In genomic region chr22:21946262-21946925, GRCh38 we compare ENCODE assay signal across 16 cellular contexts. TPM values are rescaled to one million over a fixed set of nuclear protein-coding genes. Genes with fewer than 3 reads are reported as not detected.
DNase-seq lines count a peak whose midpoint lies in the region; ATAC-seq and TF ChIP-seq lines count a peak whose summit lies in the region.
"Had no signal": no experiment of that assay in that cellular context is flagged by ENCODE, and none has a peak within 500 bp of the region (broad histone marks: within the 10 kb centered on the region; RNA-seq: fewer than 3 reads in every experiment).

No MANE protein-coding gene starts in this region.

- peaks cover 25% of the 10 kb centered on the region for H3K4me1 ChIP-seq in IMR-90 (ENCODE audit: control insufficient read depth, insufficient read depth, low read length)
- H3K4me1 ChIP-seq in mammary epithelial cell (ENCODE audit: insufficient read depth, low read length) = peaks cover 48% of the 10 kb centered on the region
- H3K4me1 ChIP-seq in lung (ENCODE audit: control insufficient read depth in 2 of 2, insufficient read depth in 2 of 2, low read length in 2 of 2) = peaks cover 3 to 41% of the 10 kb centered on the region in 2 donors
- H3K4me1 ChIP-seq in subcutaneous abdominal adipose tissue (ENCODE audit: control insufficient read depth in 5 of 5, insufficient read depth in 5 of 5, low read length in 5 of 5) = peaks cover 28 to 96% (median 66%) of the 10 kb centered on the region in 5 donors
- H3K4me1 ChIP-seq in endodermal cell (ENCODE audit: control insufficient read depth, insufficient read depth, low read length) = peaks cover 5% of the 10 kb centered on the region
- H3K4me1 ChIP-seq: pancreas had no signal

- peak overlapping the region; percentile 88 for H4K91ac ChIP-seq in IMR-90 (ENCODE audit: insufficient read depth, low read depth, low read length)

- no peak for ATAC-seq in IMR-90 (ENCODE audit: low read depth)
- no peak for ATAC-seq in lung (ENCODE audit: insufficient read depth, low FRiP score)
- no peak for ATAC-seq in GM21717 (IDR thresholded peaks at IDR 0.05; ENCODE audit: unreplicated experiment)
- no peak for ATAC-seq in GM21723 (IDR thresholded peaks at IDR 0.05; ENCODE audit: unreplicated experiment)
- ATAC-seq: CD8-positive, alpha-beta T cell; pancreas; stimulated activated memory B cell treated with anti-CD40 and anti-IgM and Interleukin-4, amounts not matched to agents 10 μg/mL and 1 μg/mL and 100 μg/mL, for 72 hours had no signal

- peak overlapping the region; percentile 60; the same call in 1 of the 2 replicates for H4K5ac ChIP-seq in IMR-90 (ENCODE audit: low read depth, low read length)

- TF ChIP-seq CTCF in IMR-90 (conservative IDR thresholded peaks at IDR 0.05; ENCODE audit: low read depth, low read length) (no peak), mammary epithelial cell (conservative IDR thresholded peaks at IDR 0.05 in 1 of 2, IDR thresholded peaks at IDR 0.05 in 1 of 2; ENCODE audit: extremely low read depth in 1 of 2, insufficient read depth in 1 of 2, low read depth in 1 of 2, low read length in 2 of 2) (no peak), lung (IDR thresholded peaks at IDR 0.05; ENCODE audit: control extremely low read depth, extremely low read depth) (no peak), endodermal cell (conservative IDR thresholded peaks at IDR 0.05) (no peak)

- H3K23ac ChIP-seq in IMR-90 (ENCODE audit: low read depth, low read length) = peak overlapping the region; percentile 64; the same call in 1 of the 2 replicates

- peak overlapping the region; percentile 78 for H2BK5ac ChIP-seq in IMR-90 (ENCODE audit: low read depth, low read length, poor library complexity, severe bottlenecking)

- H3K4me1 Mint-ChIP-seq in endodermal cell = peaks cover 22% of the 10 kb centered on the region

- peaks cover 18% of the 10 kb centered on the region for H3K36me3 Mint-ChIP-seq in endodermal cell (ENCODE audit: low read depth)

- peaks cover 41% of the 10 kb centered on the region for H3K79me2 ChIP-seq in mammary epithelial cell (ENCODE audit: insufficient read depth, low read length)

- in situ Hi-C loops in IMR-90 (cut with MboI; ENCODE audit: low sequenced_read_pairs) (no loop called here), mammary epithelial cell (cut with MboI; ENCODE audit: low sequenced_read_pairs in 2 of 2) (loop anchor here in 1 of 2 donors (5.0 kb wide), 1 partner anchor 234 kb away; no protein-coding TSS in a partner anchor)

- H2AK9ac ChIP-seq in IMR-90 (replicated peaks; ENCODE audit: low read depth, low read length, poor library complexity) = peak overlapping the region; percentile 80

- no peak overlapping the region for H2BK20ac ChIP-seq in IMR-90 (ENCODE audit: low read depth, low read length)

- H2BK120ac ChIP-seq in IMR-90 (ENCODE audit: low read depth, low read length) = peak overlapping the region; percentile 81

- intact Hi-C loops in IMR-90 (cut with micrococcal nuclease) (no loop called here), mammary epithelial cell (cut with micrococcal nuclease) (no loop called here)

- TF ChIP-seq POLR2A in IMR-90 (IDR thresholded peaks at IDR 0.05; ENCODE audit: low read depth, low read length) = no peak

- peaks cover 34% of the 10 kb centered on the region for H3K9me1 ChIP-seq in IMR-90 (ENCODE audit: insufficient read depth, low read length)

- H3K27me3 Mint-ChIP-seq in endodermal cell (ENCODE audit: insufficient read depth) = no peaks in the 10 kb centered on the region
- H3K27me3 Mint-ChIP-seq: stimulated activated memory B cell treated with anti-CD40 and anti-IgM and Interleukin-4, amounts not matched to agents 10 μg/mL and 1 μg/mL and 100 μg/mL, for 72 hours had no signal

- H3K36me3 ChIP-seq in IMR-90 (ENCODE audit: control insufficient read depth, insufficient read depth, low read length) = peaks cover 20% of the 10 kb centered on the region
- H3K36me3 ChIP-seq in mammary epithelial cell (ENCODE audit: insufficient read depth, low read length) = peaks cover 6% of the 10 kb centered on the region
- peaks cover 0 to 18% of the 10 kb centered on the region in 2 donors for H3K36me3 ChIP-seq in lung (ENCODE audit: control insufficient read depth in 2 of 2, insufficient read depth in 2 of 2, low read length in 2 of 2)
- peaks cover 0 to 28% (median 23%) of the 10 kb centered on the region in 5 donors for H3K36me3 ChIP-seq in subcutaneous abdominal adipose tissue (ENCODE audit: control insufficient read depth in 5 of 5, insufficient read depth in 5 of 5, low read length in 5 of 5)
- peaks cover 18% of the 10 kb centered on the region for H3K36me3 ChIP-seq in endodermal cell (ENCODE audit: control insufficient read depth, insufficient read depth, low read length)

- H3K27ac Mint-ChIP-seq in endodermal cell = no peak overlapping the region
- H3K27ac Mint-ChIP-seq: CD8-positive, alpha-beta T cell; stimulated activated memory B cell treated with anti-CD40 and anti-IgM and Interleukin-4, amounts not matched to agents 10 μg/mL and 1 μg/mL and 100 μg/mL, for 72 hours had no signal

- no peak overlapping the region for H3K4me3 Mint-ChIP-seq in endodermal cell
- H3K4me3 Mint-ChIP-seq: CD8-positive, alpha-beta T cell; stimulated activated memory B cell treated with anti-CD40 and anti-IgM and Interleukin-4, amounts not matched to agents 10 μg/mL and 1 μg/mL and 100 μg/mL, for 72 hours had no signal

- H4K20me1 ChIP-seq in IMR-90 (ENCODE audit: insufficient read depth, low read length) = peaks cover 6% of the 10 kb centered on the region; the same call in 1 of the 2 replicates
- no peaks in the 10 kb centered on the region for H4K20me1 ChIP-seq in mammary epithelial cell (ENCODE audit: insufficient read depth, low read length)

- H3K27ac ChIP-seq in IMR-90 (ENCODE audit: insufficient read depth, low read length) (peak overlapping the region; percentile 82), mammary epithelial cell (ENCODE audit: insufficient read depth, low read depth, low read length) (peak overlapping the region; percentile 68), lung (ENCODE audit: low read depth in 1 of 2, low read length in 1 of 2) (peak overlapping the region; percentile 2 to 90), subcutaneous abdominal adipose tissue (ENCODE audit: low read depth, low read length) (peak overlapping the region; percentile 99), endodermal cell (ENCODE audit: low read depth, low read length) (no peak overlapping the region)
- H3K27ac ChIP-seq: SJCRH30 had no signal

- H3K27me3 ChIP-seq in IMR-90 (ENCODE audit: control insufficient read depth, insufficient read depth, low read length) (no peaks in the 10 kb centered on the region), mammary epithelial cell (ENCODE audit: insufficient read depth, low read length) (no peaks in the 10 kb centered on the region), lung (ENCODE audit: control insufficient read depth, insufficient read depth) (no peaks in the 10 kb centered on the region), subcutaneous abdominal adipose tissue (ENCODE audit: control insufficient read depth in 5 of 5, insufficient read depth in 4 of 5, low read length in 5 of 5) (no peaks in the 10 kb centered on the region), endodermal cell (ENCODE audit: control insufficient read depth, insufficient read depth, low read length, poor library complexity, severe bottlenecking) (no peaks in the 10 kb centered on the region)
- H3K27me3 ChIP-seq: pancreas, SJCRH30 had no signal

- H3K56ac ChIP-seq in IMR-90 (ENCODE audit: extremely low read depth, insufficient read depth, low read length) = no peak overlapping the region

- dilution Hi-C loops in IMR-90 (cut with HindIII; ENCODE audit: low sequenced_read_pairs, unreplicated experiment) (no loop called here), mammary epithelial cell (cut with HindIII; ENCODE audit: low sequenced_read_pairs) (no loop called here)

- POLR2A ChIA-PET in IMR-90 (lab: Charles Lee; ENCODE audit: unreplicated experiment) = no interaction called here

- H3K9me3 ChIP-seq in IMR-90 (ENCODE audit: control insufficient read depth, insufficient read depth, low read length) (no peaks in the 10 kb centered on the region), mammary epithelial cell (replicated peaks; ENCODE audit: insufficient read depth, low read length) (no peaks in the 10 kb centered on the region), lung (ENCODE audit: control insufficient read depth in 2 of 2, insufficient read depth in 1 of 2, low read length in 1 of 2) (no peaks in the 10 kb centered on the region), subcutaneous abdominal adipose tissue (ENCODE audit: control insufficient read depth in 5 of 5, low read length in 5 of 5) (no peaks in the 10 kb centered on the region), endodermal cell (ENCODE audit: control insufficient read depth, low read length) (no peaks in the 10 kb centered on the region)
- H3K9me3 ChIP-seq: pancreas, SJCRH30 had no signal

- peak overlapping the region; percentile 9 to 61; a peak in 2 of 4 replicates for H4K8ac ChIP-seq in IMR-90 (ENCODE audit: low read depth in 2 of 2, low read length in 2 of 2)

- H3K4me2 ChIP-seq in IMR-90 (ENCODE audit: low read depth, low read length) (no peak overlapping the region), mammary epithelial cell (ENCODE audit: insufficient read depth, low read depth, low read length) (no peak overlapping the region)

- H3K18ac ChIP-seq in IMR-90 (ENCODE audit: low read depth, low read length) = no peak overlapping the region; the same call in 1 of the 2 replicates

- WGBS in IMR-90 (ENCODE audit: extremely low coverage in 2 of 2, insufficient read length in 1 of 2), 2 experiments = 79% methylated on average over 4 of the region's 12 CpGs; no CpG with 5 or more reads in 1 of the 2 experiments
- WGBS in mammary epithelial cell (ENCODE audit: low coverage, missing lambda C conversion rate) = 97% methylated on average over 7 of the region's 12 CpGs
- 76 to 80% methylated on average over 12 of the region's 12 CpGs for WGBS in lung, 2 donors
- WGBS in endodermal cell (ENCODE audit: insufficient coverage in 1 of 2, insufficient read length in 1 of 2), 2 experiments = 96 to 97% methylated on average over 11 to 12 of the region's 12 CpGs

- no peak overlapping the region for H3K9ac ChIP-seq in IMR-90 (ENCODE audit: low read depth, low read length)
- no peak overlapping the region for H3K9ac ChIP-seq in mammary epithelial cell (ENCODE audit: insufficient read depth, low read length)
- peak overlapping the region in 3 of 5 donors; percentile 46 to 62 (median 48) for H3K9ac ChIP-seq in subcutaneous abdominal adipose tissue (ENCODE audit: low read length in 5 of 5)
- no peak overlapping the region for H3K9ac ChIP-seq in endodermal cell (ENCODE audit: extremely low read depth, low read length, poor library complexity, severe bottlenecking)

- peak overlapping the region; percentile 85 for H3K4ac ChIP-seq in IMR-90 (ENCODE audit: low read depth, low read length)

- no peak for DNase-seq in IMR-90
- DNase-seq in mammary epithelial cell = no peak
- DNase-seq in lung (ENCODE audit: low spot score) = no peak
- DNase-seq in endodermal cell = no peak
- DNase-seq: CD8-positive, alpha-beta T cell; cortex of kidney; GF-D8; kidney glomerular epithelial cell; NCI-H146; pancreas; SJCRH30; stimulated activated CD4-positive, alpha-beta T cell treated with anti-CD3 and anti-CD28 coated beads, Interleukin-2, amount 100 ng/mL, for 48 hours had no signal

- CTCF ChIA-PET in IMR-90 (lab: Yijun Ruan, JAX) (interaction anchor here (1.6 kb wide), 1 partner anchor 233 kb away, joined by 3 read pairs; no protein-coding TSS in a partner anchor), mammary epithelial cell (lab: Charles Lee; ENCODE audit: low non-redundant PET) (no interaction called here)

- H3K79me1 ChIP-seq in IMR-90 (ENCODE audit: low read depth in 1 of 2, low read length in 2 of 2) = peaks cover 33 to 90% of the 10 kb centered on the region in 2 experiments

- no peak overlapping the region for H2BK15ac ChIP-seq in IMR-90 (ENCODE audit: low read depth, low read length)

- H3K4me3 ChIP-seq in IMR-90 (ENCODE audit: insufficient read depth, low read depth, low read length) = no peak overlapping the region
- H3K4me3 ChIP-seq in mammary epithelial cell (replicated peaks in 1 of 3; ENCODE audit: insufficient read depth in 1 of 3, low read depth in 2 of 3, low read length in 3 of 3) = no peak overlapping the region
- H3K4me3 ChIP-seq in lung = no peak overlapping the region
- no peak overlapping the region for H3K4me3 ChIP-seq in subcutaneous abdominal adipose tissue (ENCODE audit: low read depth in 1 of 5, low read length in 5 of 5)
- H3K4me3 ChIP-seq in endodermal cell (ENCODE audit: low read length) = no peak overlapping the region
- H3K4me3 ChIP-seq: pancreas, SJCRH30 had no signal

- no peak for TF ChIP-seq RAD21 in IMR-90 (IDR thresholded peaks at IDR 0.05; ENCODE audit: low read length)

- H3K9me3 Mint-ChIP-seq in endodermal cell = no peaks in the 10 kb centered on the region
- H3K9me3 Mint-ChIP-seq: CD8-positive, alpha-beta T cell; stimulated activated memory B cell treated with anti-CD40 and anti-IgM and Interleukin-4, amounts not matched to agents 10 μg/mL and 1 μg/mL and 100 μg/mL, for 72 hours had no signal

- H2AFZ ChIP-seq in IMR-90 (replicated peaks; ENCODE audit: low read length, poor library complexity) = no peak overlapping the region
- H2AFZ ChIP-seq in mammary epithelial cell (ENCODE audit: low read depth, low read length) = no peak overlapping the region

- BruUV-seq in IMR-90 (replicated peaks; lab: Mats Ljungman, UMichigan) (no TSS peak), mammary epithelial cell (replicated peaks; lab: Mats Ljungman, UMichigan) (no TSS peak)

- peak overlapping the region; percentile 77; the same call in 1 of the 2 replicates for H2AK5ac ChIP-seq in IMR-90 (ENCODE audit: low read depth, low read length)

- peak overlapping the region; percentile 49; the same call in 1 of the 2 replicates for H3K14ac ChIP-seq in IMR-90 (replicated peaks; ENCODE audit: low read depth, low read length)

RNA-seq across cellular contexts. Expression of gene PPM1F, which starts 6.3 kb away (rescaled TPM):
- 20.8 and 25.0 TPM in 2 replicates for total RNA-seq in IMR-90 (2012; rRNA removed)
- polyA plus RNA-seq in IMR-90 (2012; rRNA removed) = 30.3 and 34.0 TPM in 2 replicates
- 23.8 and 28.1 TPM in 2 replicates for polyA plus RNA-seq in IMR-90 (2012; cell fraction: cytosol; rRNA removed)
- 59.4 and 83.4 TPM in 2 replicates for polyA plus RNA-seq in IMR-90 (2012; cell fraction: nucleus; rRNA removed; ENCODE audit: low replicate concordance)
- total RNA-seq in mammary epithelial cell = 10 to 100 TPM; 30.8 to 43.6 TPM
- 18.3 TPM for polyA plus RNA-seq in mammary epithelial cell
- polyA minus RNA-seq in mammary epithelial cell = 45.2 TPM
- total RNA-seq in lung = 10 to 100 TPM; 32.2 to 62.4 TPM
- polyA plus RNA-seq in lung = 10 to 100 TPM; 25.8 to 32.9 TPM
- total RNA-seq in endodermal cell = 10 to 100 TPM; 37.6 to 49.2 TPM
- polyA plus RNA-seq in endodermal cell (2013, experiment 1 of 2) = 20.3 TPM
- polyA plus RNA-seq in endodermal cell (2013, experiment 2 of 2) = 18.3 TPM

RNA-seq across cellular contexts. Expression of gene TOP3B, which starts 36.2 kb away (rescaled TPM):
- total RNA-seq in IMR-90 (2012; rRNA removed) (19.7 and 23.5 TPM in 2 replicates), mammary epithelial cell (10 to 100 TPM; 36.4 to 36.7 TPM), lung (10 to 100 TPM; 30.5 to 34.2 TPM), endodermal cell (10 to 100 TPM; 68.8 to 71.9 TPM)
- polyA plus RNA-seq in IMR-90 (2012; rRNA removed) (21.8 and 23.0 TPM in 2 replicates), mammary epithelial cell (11.7 TPM), lung (10 to 100 TPM; 11.9 to 15.5 TPM)
- 7.9 and 10.6 TPM in 2 replicates for polyA plus RNA-seq in IMR-90 (2012; cell fraction: cytosol; rRNA removed)
- 57.4 and 109 TPM in 2 replicates for polyA plus RNA-seq in IMR-90 (2012; cell fraction: nucleus; rRNA removed; ENCODE audit: low replicate concordance)
- 29.3 TPM for polyA minus RNA-seq in mammary epithelial cell
- polyA plus RNA-seq in endodermal cell (2013, experiment 1 of 2) = 61.4 TPM
- polyA plus RNA-seq in endodermal cell (2013, experiment 2 of 2) = 49.3 TPM

Comparison
In these comparisons a context has a peak if more than half of its experiments do, and no peak if none do; other contexts are left out.
1. H3K9ac ChIP-seq: peak in subcutaneous abdominal adipose tissue (3 of 5); none in IMR-90 (single experiment), mammary epithelial cell (single experiment) and endodermal cell (single experiment).